11 cellular contexts compared by ENCODE assay signal in genomic region chr14:55514819-55515470, GRCh38.
A peak's percentile ranks its signal among the peaks of the same experiment; 100 is the strongest.
DNase-seq lines count a peak whose midpoint lies in the region; ATAC-seq, FAIRE-seq and TF ChIP-seq lines count a peak whose summit lies in the region.
"Had no signal": no experiment of that assay in that cellular context is flagged by ENCODE, and none has a peak within 500 bp of the region (broad histone marks: within the 10 kb centered on the region; RNA-seq: fewer than 3 reads in every experiment).

No MANE protein-coding gene starts in this region.

- no peaks in the 10 kb centered on the region for H3K27me3 ChIP-seq in pancreas

- no peak overlapping the region for H3K27ac ChIP-seq in pancreas

- H3K36me3 ChIP-seq in pancreas, result no peaks in the 10 kb centered on the region

- intact Hi-C loops in pancreas (cut with DNase I), result no loop called here

- no peaks in the 10 kb centered on the region for H3K9me3 ChIP-seq in pancreas

- H3K4me1 ChIP-seq in pancreas, result no peaks in the 10 kb centered on the region

- TF ChIP-seq CTCF in omental fat pad (IDR thresholded peaks at IDR 0.05) (no peak), pancreas (IDR thresholded peaks at IDR 0.05) (no peak)

- no peak for ATAC-seq in omental fat pad (ENCODE audit: low FRiP score)
- no peak for ATAC-seq in pancreas
- ATAC-seq: stimulated activated naive CD8-positive, alpha-beta T cell treated with anti-CD3 and anti-CD28 coated beads, Interleukin-15, Interleukin-2, amounts not matched to agents 100 U/mL and 50 U/mL, for 24 hours had no signal

- no peak overlapping the region for H3K4me3 ChIP-seq in pancreas

- DNase-seq in ELR (ENCODE audit: low read depth), result peak; percentile 79
- DNase-seq in RPMI7951 (ENCODE audit: low read depth), result peak; percentile 30
- peak; percentile 88 for DNase-seq in fibroblast of peridontal ligament (ENCODE audit: extremely low read depth)
- DNase-seq in retina, result peak; percentile 25
- no peak for DNase-seq in omental fat pad (ENCODE audit: low spot score)
- no peak for DNase-seq in GM19238 (ENCODE audit: insufficient read length, low spot score)
- no peak for DNase-seq in DMS 273 treated with DMSO at 0.1 percent for 48 hours (lab: John Stamatoyannopoulos, UW)
- no peak for DNase-seq in pancreas
- DNase-seq: SHP77; stimulated activated naive CD8-positive, alpha-beta T cell treated with anti-CD3 and anti-CD28 coated beads, Interleukin-15, Interleukin-2, amounts not matched to agents 100 U/mL and 50 U/mL, for 24 hours had no signal

- WGBS in pancreas, 2 donors, result 88% methylated on average over 17 of the region's 17 CpGs

- no peak for FAIRE-seq in pancreas (lab: Jason Lieb, UNC)
- FAIRE-seq: D721Med had no signal

Comparison
In these comparisons a context has a peak if more than half of its experiments do, and no peak if none do; other contexts are left out.
1. DNase-seq: peak in ELR (single experiment), RPMI7951 (single experiment), fibroblast of peridontal ligament (single experiment) and retina (single experiment); none in omental fat pad (single experiment), GM19238 (single experiment), DMS 273 treated with DMSO at 0.1 percent for 48 hours (single experiment) and pancreas (0 of 6).